In genomic region chr1:24254783-24255182, GRCh38 we compare ENCODE assay signal across 16 cellular contexts.
A peak's percentile ranks its signal among the peaks of the same experiment; 100 is the strongest.
DNase-seq lines count a peak whose midpoint lies in the region; ATAC-seq, FAIRE-seq and TF ChIP-seq lines count a peak whose summit lies in the region.
"Had no signal": no experiment of that assay in that cellular context is flagged by ENCODE, and none has a peak within 500 bp of the region (broad histone marks: within the 10 kb centered on the region; RNA-seq: fewer than 3 reads in every experiment).

No MANE protein-coding gene starts in this region.

- no peak overlapping the region for H3K56ac ChIP-seq in H1 (replicated peaks; ENCODE audit: insufficient read length, low read depth, low read length)

- peaks cover 12% of the 10 kb centered on the region for H3K27me3 Mint-ChIP-seq in activated CD8-positive, alpha-beta memory T cell treated with anti-CD3 and anti-CD28 coated beads, Interleukin-2, amount 10 ng/mL, durations not matched to agents 7 days and 5 days
- H3K27me3 Mint-ChIP-seq: IgD-negative memory B cell had no signal

- H3K4me3 Mint-ChIP-seq in activated CD8-positive, alpha-beta memory T cell treated with anti-CD3 and anti-CD28 coated beads, Interleukin-2, amount 10 ng/mL, durations not matched to agents 7 days and 5 days: no peak overlapping the region
- H3K4me3 Mint-ChIP-seq: CD14-positive monocyte, IgD-negative memory B cell had no signal

- no peaks in the 10 kb centered on the region for H3K23me2 ChIP-seq in H1 (ENCODE audit: low read depth, low read length)

- intact Hi-C loops in testis (cut with DNase I; ENCODE audit: low total_unique reads): no loop called here
- intact Hi-C loops in OCI-LY7 (cut with micrococcal nuclease; ENCODE audit: unreplicated experiment): no loop called here

- no peak overlapping the region for H3K14ac ChIP-seq in H1 (ENCODE audit: insufficient read length)

- H3K4me2 ChIP-seq in H1 (ENCODE audit: insufficient read depth in 1 of 2, low read depth in 2 of 2, low read length in 2 of 2): no peak overlapping the region
- H3K4me2 ChIP-seq in OCI-LY7 (ENCODE audit: low read length): no peak overlapping the region

- H3K79me2 ChIP-seq in H1 (ENCODE audit: control insufficient read depth in 1 of 2, insufficient read depth in 2 of 2, low read length in 2 of 2) (no peaks in the 10 kb centered on the region), OCI-LY7 (ENCODE audit: insufficient read depth, low read depth, low read length) (no peaks in the 10 kb centered on the region)

- H2BK120ac ChIP-seq in H1 (replicated peaks; ENCODE audit: low read depth, low read length): no peak overlapping the region

- no peak overlapping the region for H2BK20ac ChIP-seq in H1 (ENCODE audit: low read length)

- H3K4me1 Mint-ChIP-seq in activated CD8-positive, alpha-beta memory T cell treated with anti-CD3 and anti-CD28 coated beads, Interleukin-2, amount 10 ng/mL, durations not matched to agents 7 days and 5 days: peaks cover 22% of the 10 kb centered on the region

- H4K5ac ChIP-seq in H1 (ENCODE audit: insufficient read length, low read depth, low read length): no peak overlapping the region

- BruUV-seq in OCI-LY7 (replicated peaks; lab: Mats Ljungman, UMichigan): no TSS peak

- no peaks in the 10 kb centered on the region for H3K79me1 ChIP-seq in H1 (ENCODE audit: low read depth, low read length)

- no peak for TF ChIP-seq EP300 in H1 (IDR thresholded peaks at IDR 0.05; ENCODE audit: borderline replicate concordance in 1 of 2, low read depth in 2 of 2, low read length in 2 of 2)

- no peak for TF ChIP-seq RAD21 in H1 (IDR thresholded peaks at IDR 0.05 in 1 of 2, conservative IDR thresholded peaks at IDR 0.05 in 1 of 2; ENCODE audit: low read depth in 2 of 2, low read length in 2 of 2)

- H3K9me3 Mint-ChIP-seq in activated CD8-positive, alpha-beta memory T cell treated with anti-CD3 and anti-CD28 coated beads, Interleukin-2, amount 10 ng/mL, durations not matched to agents 7 days and 5 days (ENCODE audit: low read depth): no peaks in the 10 kb centered on the region

- H3K18ac ChIP-seq in H1 (ENCODE audit: extremely low read depth, low read length): no peak overlapping the region

- H4K20me1 ChIP-seq in H1 (replicated peaks in 1 of 2; ENCODE audit: control insufficient read depth in 1 of 2, insufficient read depth in 2 of 2, low read length in 2 of 2): no peaks in the 10 kb centered on the region
- H4K20me1 ChIP-seq in OCI-LY7 (ENCODE audit: insufficient read depth, low read length): no peaks in the 10 kb centered on the region

- no peaks in the 10 kb centered on the region for H3K36me3 Mint-ChIP-seq in activated CD8-positive, alpha-beta memory T cell treated with anti-CD3 and anti-CD28 coated beads, Interleukin-2, amount 10 ng/mL, durations not matched to agents 7 days and 5 days
- H3K36me3 Mint-ChIP-seq: CD14-positive monocyte, IgD-negative memory B cell had no signal

- no peak for ATAC-seq in activated CD8-positive, alpha-beta memory T cell treated with anti-CD3 and anti-CD28 coated beads, Interleukin-2, amount 10 ng/mL, durations not matched to agents 7 days and 5 days
- ATAC-seq in HG03521 (IDR thresholded peaks at IDR 0.05; ENCODE audit: unreplicated experiment): no peak

- no peak overlapping the region for H4K91ac ChIP-seq in H1 (replicated peaks; ENCODE audit: insufficient read length, low read length)

- DNase-seq in activated CD8-positive, alpha-beta memory T cell treated with anti-CD3 and anti-CD28 coated beads for 24 hours: peak; percentile 47
- DNase-seq in activated CD8-positive, alpha-beta memory T cell treated with anti-CD3 and anti-CD28 coated beads, Interleukin-2, amount 10 ng/mL, durations not matched to agents 7 days and 5 days: no peak
- DNase-seq in NAMALWA (ENCODE audit: low spot score) (peak; percentile 11), H1 (ENCODE audit: low read depth in 1 of 2, low spot score in 2 of 2) (no peak), testis (peak; percentile 90), OCI-LY7 (ENCODE audit: low spot score) (no peak)
- DNase-seq: DMS 273 treated with DMSO at 0.1 percent for 48 hours, NCI-H1417, NCI-H2029, NCI-H774, Right ventricle myocardium superior had no signal

- 76% methylated on average over 9 of the region's 9 CpGs; no CpG with 5 or more reads in 1 of the 2 experiments for WGBS in H1 (ENCODE audit: extremely low coverage in 1 of 2, insufficient coverage in 1 of 2, insufficient read length in 1 of 2, insufficient replicate concordance in 2 of 2, low coverage in 1 of 2, low lambda C conversion rate in 2 of 2, missing lambda C conversion rate in 1 of 2), 2 experiments
- WGBS in testis, 2 donors: 67 to 86% methylated on average over 5 to 9 of the region's 9 CpGs

- POLR2A ChIA-PET in H1 (lab: Charles Lee; ENCODE audit: partially characterized antibody): interaction anchor here (1.0 to 1.8 kb wide), 3 partner anchors 20 to 103 kb away, joined by 3 to 4 read pairs (median 3); no protein-coding TSS in a partner anchor
- POLR2A ChIA-PET in OCI-LY7 (lab: Charles Lee): interaction anchor here (0.6 kb wide), 1 partner anchor 90 kb away, joined by 3 read pairs; no protein-coding TSS in a partner anchor

- FAIRE-seq in H1 (lab: Jason Lieb, UNC): no peak
- FAIRE-seq: H54, RCC 7860 had no signal

- no peaks in the 10 kb centered on the region; a peak in 1 of 7 replicates for H3K4me1 ChIP-seq in H1 (replicated peaks in 1 of 4; ENCODE audit: control insufficient read depth in 3 of 4, insufficient read depth in 4 of 4, low read length in 3 of 4)
- no peaks in the 10 kb centered on the region for H3K4me1 ChIP-seq in testis
- no peaks in the 10 kb centered on the region for H3K4me1 ChIP-seq in OCI-LY7 (ENCODE audit: insufficient read depth, low read length, poor library complexity, severe bottlenecking)

- 0 out of 2 replicates have a peak overlapping the region, but pooled peaks have one; percentile 34 for H2BK15ac ChIP-seq in H1 (ENCODE audit: low read length)

- H3K4ac ChIP-seq in H1 (replicated peaks; ENCODE audit: insufficient read length, low read depth, low read length): no peak overlapping the region

- H3K27ac ChIP-seq in H1 (ENCODE audit: low read depth, low read length) (no peak overlapping the region), testis (no peak overlapping the region), OCI-LY7 (ENCODE audit: low read depth, low read length, poor library complexity, severe bottlenecking) (no peak overlapping the region)

- H2BK5ac ChIP-seq in H1 (ENCODE audit: low read depth, low read length): no peak overlapping the region

- no peak for TF ChIP-seq POLR2A in H1 (IDR thresholded peaks at IDR 0.05; ENCODE audit: control extremely low read depth in 1 of 2, low read depth in 2 of 2, low read length in 2 of 2)
- no peak for TF ChIP-seq POLR2A in testis (IDR thresholded peaks at IDR 0.05)

- H2AK5ac ChIP-seq in H1 (ENCODE audit: low read depth, low read length): no peak overlapping the region

- H2AFZ ChIP-seq in H1 (ENCODE audit: low read length): 0 out of 2 replicates have a peak overlapping the region, but pooled peaks have one; percentile 45
- no peak overlapping the region for H2AFZ ChIP-seq in OCI-LY7 (ENCODE audit: low read length)

- TF ChIP-seq CTCF in H1 (IDR thresholded peaks at IDR 0.05; ENCODE audit: control extremely low read depth in 1 of 3, insufficient read depth in 1 of 3, low read depth in 1 of 3, low read length in 3 of 3) (no peak), testis (IDR thresholded peaks at IDR 0.05) (no peak), OCI-LY7 (conservative IDR thresholded peaks at IDR 0.05; ENCODE audit: low read length) (no peak)

- H3K9ac ChIP-seq in H1 (replicated peaks in 1 of 4; ENCODE audit: extremely low read depth in 1 of 4, low read depth in 3 of 4, low read length in 3 of 4): no peak overlapping the region

- CTCF ChIA-PET in activated CD8-positive, alpha-beta memory T cell treated with anti-CD3 and anti-CD28 coated beads, Interleukin-2, amount 10 ng/mL, durations not matched to agents 7 days and 5 days (lab: Charles Lee): interaction anchor here (1.2 kb wide), 1 partner anchor 10 kb away, joined by 3 read pairs; no protein-coding TSS in a partner anchor
- CTCF ChIA-PET in H1 (lab: Charles Lee; ENCODE audit: partially characterized antibody) (interaction anchor here (0.7 to 3.0 kb wide), 15 partner anchors 8 to 1037 kb away, joined by 3 to 15 read pairs (median 5); partner anchors contain the start of gene HTR1D), OCI-LY7 (lab: Charles Lee; ENCODE audit: unreplicated experiment) (no interaction called here)

- no peak overlapping the region for H3K23ac ChIP-seq in H1 (ENCODE audit: insufficient read length)

- H2BK12ac ChIP-seq in H1 (ENCODE audit: low read depth, low read length): no peak overlapping the region

- H3K27ac Mint-ChIP-seq in activated CD8-positive, alpha-beta memory T cell treated with anti-CD3 and anti-CD28 coated beads, Interleukin-2, amount 10 ng/mL, durations not matched to agents 7 days and 5 days: no peak overlapping the region
- H3K27ac Mint-ChIP-seq: IgD-negative memory B cell had no signal

- no peak overlapping the region for H4K8ac ChIP-seq in H1 (ENCODE audit: extremely low read depth, insufficient read depth, low read length)

- H3K9me2 ChIP-seq in OCI-LY7 (ENCODE audit: insufficient read depth, low read length): no peaks in the 10 kb centered on the region

- no peaks in the 10 kb centered on the region for H3K27me3 ChIP-seq in H1 (replicated peaks in 1 of 4; ENCODE audit: control insufficient read depth in 3 of 4, extremely low read depth in 1 of 4, insufficient read depth in 3 of 4, low read length in 3 of 4)
- H3K27me3 ChIP-seq in testis: no peaks in the 10 kb centered on the region

- H3K9me3 ChIP-seq in H1 (ENCODE audit: insufficient read depth in 2 of 2, low read depth in 1 of 2, low read length in 1 of 2) (0 out of 4 replicates have a peak, but pooled peaks cover 0 to 2% of the 10 kb centered on the region in 2 experiments), testis (no peaks in the 10 kb centered on the region), OCI-LY7 (ENCODE audit: low read length) (no peaks in the 10 kb centered on the region)

- H3K36me3 ChIP-seq in H1 (ENCODE audit: control insufficient read depth in 2 of 4, insufficient read depth in 4 of 4, low read length in 3 of 4) (no peaks in the 10 kb centered on the region), testis (ENCODE audit: low read depth, missing control alignments) (no peaks in the 10 kb centered on the region), OCI-LY7 (ENCODE audit: insufficient read depth, low read length) (no peaks in the 10 kb centered on the region)

- H3K4me3 ChIP-seq in H1 (ENCODE audit: extremely low read depth in 1 of 4, insufficient read depth in 2 of 4, low read depth in 3 of 4, low read length in 4 of 4): no peak overlapping the region
- peak overlapping the region; percentile 33 to 43 for H3K4me3 ChIP-seq in testis
- no peak overlapping the region for H3K4me3 ChIP-seq in OCI-LY7 (ENCODE audit: low read depth, low read length, poor library complexity, severe bottlenecking)

TF ChIP-seq in H1, 55 proteins besides CTCF, POLR2A, EP300 and RAD21 (continues in another document):
- TF ChIP-seq POLR2AphosphoS5 (IDR thresholded peaks at IDR 0.05; ENCODE audit: low read depth, low read length) (no peak), BCL11A (IDR thresholded peaks at IDR 0.05; ENCODE audit: low read depth in 2 of 2, low read length in 2 of 2) (no peak), KDM1A (IDR thresholded peaks at IDR 0.05; ENCODE audit: borderline replicate concordance, low read length) (no peak), NANOG (IDR thresholded peaks at IDR 0.05; ENCODE audit: insufficient read depth, low read depth, low read length, poor library complexity, severe bottlenecking) (no peak)

Comparison
In these comparisons a context has a peak if more than half of its experiments do, and no peak if none do; other contexts are left out.
1. DNase-seq: peak in activated CD8-positive, alpha-beta memory T cell treated with anti-CD3 and anti-CD28 coated beads for 24 hours (single experiment), NAMALWA (single experiment) and testis (single experiment); none in activated CD8-positive, alpha-beta memory T cell treated with anti-CD3 and anti-CD28 coated beads, Interleukin-2, amount 10 ng/mL, durations not matched to agents 7 days and 5 days (single experiment), H1 (0 of 2) and OCI-LY7 (single experiment).
2. H3K4me3 ChIP-seq: peak in testis (2 of 2); none in H1 (0 of 4) and OCI-LY7 (single experiment).